In the genomic region with DNA sequence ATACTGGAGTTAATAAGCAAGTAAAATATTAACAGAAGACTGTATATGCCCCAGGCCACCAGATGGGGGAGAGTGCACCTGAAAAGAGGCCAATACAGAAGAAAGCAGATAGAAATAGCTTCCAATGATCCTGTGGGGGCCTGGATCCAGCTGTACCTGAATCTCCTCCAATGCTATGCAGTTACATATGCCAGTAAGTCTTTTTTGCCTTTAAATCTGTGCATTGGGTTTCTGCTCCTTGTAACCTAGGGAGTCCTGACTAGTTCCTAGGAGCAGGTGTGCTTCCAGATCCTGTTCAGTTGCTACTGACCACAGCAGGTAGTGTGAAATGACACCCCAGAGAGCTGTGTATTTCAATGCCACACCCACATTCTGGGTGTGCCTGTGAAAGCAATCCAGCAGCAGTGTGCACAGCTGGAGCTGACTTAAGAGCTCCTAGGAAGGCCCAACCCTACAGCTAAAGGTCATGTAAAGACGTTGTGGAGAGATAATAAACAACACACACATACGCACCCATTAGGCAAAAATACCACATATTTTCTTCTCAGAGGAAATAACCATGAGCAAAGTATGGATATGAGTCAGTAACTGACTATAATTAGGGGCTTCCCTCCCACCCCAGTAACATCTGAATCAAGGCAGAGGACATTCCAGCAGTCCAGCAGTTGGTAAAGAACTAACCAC, we compare ENCODE assay signal across 8 cellular contexts.
DNase-seq lines count a peak whose midpoint lies in the region; ATAC-seq lines count a peak whose summit lies in the region.

No MANE protein-coding gene starts in this region.

- CTCF ChIA-PET in naive thymus-derived CD4-positive, alpha-beta T cell (lab: Charles Lee) = interaction anchor here (0.8 to 2.2 kb wide), 5 partner anchors 9 to 87 kb away, joined by 3 to 8 read pairs (median 3); no protein-coding TSS in a partner anchor

- DNase-seq in activated T-cell treated with anti-CD3 and anti-CD28 coated beads, Interleukin-2, amount 50 U/mL, for 24 hours = no peak
- DNase-seq in activated T-cell treated with anti-CD3 and anti-CD28 coated beads, Interleukin-2, amount 50 U/mL, for 1 hour = no peak
- peak; percentile 94 for DNase-seq in HS-5 (ENCODE audit: low read depth)
- DNase-seq in activated naive CD4-positive, alpha-beta T cell treated with anti-CD3 and anti-CD28 coated beads, Interleukin-2, amount 50 U/mL, for 72 hours (ENCODE audit: low spot score in 2 of 2) = no peak
- DNase-seq in naive thymus-derived CD4-positive, alpha-beta T cell = peak in 1 of 9 donors; percentile 29
- DNase-seq in COLO829 (ENCODE audit: low spot score) = no peak
- no peak for DNase-seq in NCI-H2196 treated with DMSO at 0.1 percent for 48 hours (lab: John Stamatoyannopoulos, UW; ENCODE audit: unreplicated experiment)

- no peak overlapping the region for H3K27ac ChIP-seq in naive thymus-derived CD4-positive, alpha-beta T cell (ENCODE audit: low read depth, low read length)

- H3K36me3 Mint-ChIP-seq in activated T-cell treated with anti-CD3 and anti-CD28 coated beads, Interleukin-2, amount 50 U/mL, for 24 hours (ENCODE audit: low read depth) = peaks cover 3% of the 10 kb centered on the region
- peaks cover 7 to 16% of the 10 kb centered on the region in 2 donors for H3K36me3 Mint-ChIP-seq in activated naive CD4-positive, alpha-beta T cell treated with anti-CD3 and anti-CD28 coated beads, Interleukin-2, amount 50 U/mL, for 72 hours
- H3K36me3 Mint-ChIP-seq in naive thymus-derived CD4-positive, alpha-beta T cell = peaks cover 5 to 20% (median 15%) of the 10 kb centered on the region in 5 donors

- peak; percentile 77 for ATAC-seq in GM21526 (IDR thresholded peaks at IDR 0.05; ENCODE audit: low FRiP score, unreplicated experiment)
- ATAC-seq in activated naive CD4-positive, alpha-beta T cell treated with anti-CD3 and anti-CD28 coated beads, Interleukin-2, amount 50 U/mL, for 72 hours = peak; percentile 76 to 82
- peak; percentile 61 for ATAC-seq in naive thymus-derived CD4-positive, alpha-beta T cell

- H3K4me3 Mint-ChIP-seq in activated T-cell treated with anti-CD3 and anti-CD28 coated beads, Interleukin-2, amount 50 U/mL, for 24 hours = no peak overlapping the region
- peak overlapping the region in 2 of 10 donors; percentile 16 to 74 for H3K4me3 Mint-ChIP-seq in naive thymus-derived CD4-positive, alpha-beta T cell

- H3K4me1 ChIP-seq in naive thymus-derived CD4-positive, alpha-beta T cell (ENCODE audit: control insufficient read depth in 2 of 2, insufficient read depth in 2 of 2, low read length in 2 of 2) = peaks cover 28 to 29% of the 10 kb centered on the region in 2 donors

- H3K27me3 Mint-ChIP-seq in activated T-cell treated with anti-CD3 and anti-CD28 coated beads, Interleukin-2, amount 50 U/mL, for 24 hours = no peaks in the 10 kb centered on the region
- no peaks in the 10 kb centered on the region for H3K27me3 Mint-ChIP-seq in naive thymus-derived CD4-positive, alpha-beta T cell

- no peaks in the 10 kb centered on the region for H3K9me3 ChIP-seq in naive thymus-derived CD4-positive, alpha-beta T cell (ENCODE audit: control insufficient read depth in 2 of 3, low read length in 3 of 3)

- H3K4me1 Mint-ChIP-seq in activated T-cell treated with anti-CD3 and anti-CD28 coated beads, Interleukin-2, amount 50 U/mL, for 24 hours (ENCODE audit: low read depth) = peaks cover 55% of the 10 kb centered on the region
- peaks cover 22 to 53% (median 35%) of the 10 kb centered on the region in 7 donors for H3K4me1 Mint-ChIP-seq in naive thymus-derived CD4-positive, alpha-beta T cell

- intact Hi-C loops in naive thymus-derived CD4-positive, alpha-beta T cell (cut with micrococcal nuclease) = loop anchor here in 1 of 2 donors (1.0 to 5.0 kb wide), 5 partner anchors 11 to 374 kb away; no protein-coding TSS in a partner anchor

- POLR2A ChIA-PET in naive thymus-derived CD4-positive, alpha-beta T cell (lab: Charles Lee) = interaction anchor here (0.6 to 1.9 kb wide), 3 partner anchors 10 to 39 kb away, joined by 3 to 9 read pairs (median 3); no protein-coding TSS in a partner anchor

- no peaks in the 10 kb centered on the region for H3K36me3 ChIP-seq in naive thymus-derived CD4-positive, alpha-beta T cell (ENCODE audit: control insufficient read depth in 2 of 3, insufficient read depth in 3 of 3, low read length in 3 of 3)

- H3K4me3 ChIP-seq in naive thymus-derived CD4-positive, alpha-beta T cell (ENCODE audit: low read length) = no peak overlapping the region

- no peaks in the 10 kb centered on the region for H3K27me3 ChIP-seq in naive thymus-derived CD4-positive, alpha-beta T cell (ENCODE audit: control insufficient read depth in 2 of 2, insufficient read depth in 2 of 2, low read length in 2 of 2)

- H3K9me3 Mint-ChIP-seq in activated T-cell treated with anti-CD3 and anti-CD28 coated beads, Interleukin-2, amount 50 U/mL, for 24 hours = peaks cover 5% of the 10 kb centered on the region
- H3K9me3 Mint-ChIP-seq in activated naive CD4-positive, alpha-beta T cell treated with anti-CD3 and anti-CD28 coated beads, Interleukin-2, amount 50 U/mL, for 72 hours = peaks cover 3 to 24% of the 10 kb centered on the region in 2 donors
- H3K9me3 Mint-ChIP-seq in naive thymus-derived CD4-positive, alpha-beta T cell = peaks cover 0 to 14% (median 7%) of the 10 kb centered on the region in 11 donors

- H3K27ac Mint-ChIP-seq in activated T-cell treated with anti-CD3 and anti-CD28 coated beads, Interleukin-2, amount 50 U/mL, for 24 hours = peak overlapping the region; percentile 83
- peak overlapping the region in 1 of 2 donors; percentile 61 for H3K27ac Mint-ChIP-seq in activated naive CD4-positive, alpha-beta T cell treated with anti-CD3 and anti-CD28 coated beads, Interleukin-2, amount 50 U/mL, for 72 hours
- H3K27ac Mint-ChIP-seq in naive thymus-derived CD4-positive, alpha-beta T cell = peak overlapping the region in 4 of 9 donors; percentile 22 to 90 (median 27)
